ENCODE assay signal across 7 cellular contexts in genomic region chr4:51842167-51842553, GRCh38. TPM values are rescaled to one million over a fixed set of nuclear protein-coding genes. Genes with fewer than 3 reads are reported as not detected.
A peak's percentile ranks its signal among the peaks of the same experiment; 100 is the strongest.
DNase-seq lines count a peak whose midpoint lies in the region; ATAC-seq and TF ChIP-seq lines count a peak whose summit lies in the region.

No MANE protein-coding gene starts in this region.

- H3K4me1 Mint-ChIP-seq in endodermal cell (peaks cover 11% of the 10 kb centered on the region), natural killer cell (peaks cover 22 to 34% of the 10 kb centered on the region in 2 donors)

- H3F3A ChIP-seq in GM23248 (ENCODE audit: insufficient read depth): no peaks in the 10 kb centered on the region

- POLR2A ChIA-PET in Panc1 (lab: Charles Lee): no interaction called here

- no TSS peak for BruUV-seq in Panc1 (replicated peaks; lab: Mats Ljungman, UMichigan)

- H4K20me1 ChIP-seq in GM23248 (ENCODE audit: insufficient read depth): no peaks in the 10 kb centered on the region

- H3K4me1 ChIP-seq in GM23248 (ENCODE audit: insufficient read depth) (peaks cover 16% of the 10 kb centered on the region), Panc1 (ENCODE audit: control insufficient read depth, insufficient read depth, low read length) (peaks cover 5% of the 10 kb centered on the region; the same call in 1 of the 2 replicates), endodermal cell (ENCODE audit: control insufficient read depth, insufficient read depth, low read length) (no peaks in the 10 kb centered on the region)

- H2AFZ ChIP-seq in GM23248: peak overlapping the region; percentile 98

- H3K36me3 Mint-ChIP-seq in endodermal cell (ENCODE audit: low read depth): no peaks in the 10 kb centered on the region
- no peaks in the 10 kb centered on the region for H3K36me3 Mint-ChIP-seq in natural killer cell

- no peaks in the 10 kb centered on the region for H3K9me2 ChIP-seq in GM23248 (ENCODE audit: insufficient read depth)

- ATAC-seq in Panc1 (no peak), natural killer cell (no peak), HG02885 (IDR thresholded peaks at IDR 0.05; ENCODE audit: poor library complexity, unreplicated experiment) (no peak)

- in situ Hi-C loops in GM23248 (cut with MboI): no loop called here
- in situ Hi-C loops in Panc1 (cut with HindIII; ENCODE audit: low pct_unique_long_range_greater_than_20kb, low sequenced_read_pairs): no loop called here

- peak overlapping the region; percentile 88 for H3K4me2 ChIP-seq in GM23248 (ENCODE audit: unreplicated experiment)

- intact Hi-C loops in Panc1 (cut with micrococcal nuclease; ENCODE audit: unreplicated experiment) (no loop called here), natural killer cell (cut with micrococcal nuclease) (loop anchor here (2.0 kb wide), 1 partner anchor 871 kb away; no protein-coding TSS in a partner anchor)

- no peak for TF ChIP-seq CTCF in Panc1 (IDR thresholded peaks at IDR 0.05)
- TF ChIP-seq CTCF in endodermal cell (conservative IDR thresholded peaks at IDR 0.05): no peak
- no peak for TF ChIP-seq CTCF in natural killer cell (IDR thresholded peaks at IDR 0.05)

- CTCF ChIA-PET in Panc1 (lab: Charles Lee): interaction anchor here (0.6 kb wide), 1 partner anchor 28 kb away, joined by 3 read pairs; no protein-coding TSS in a partner anchor

- H3K36me3 ChIP-seq in GM23248 (ENCODE audit: low read depth): no peaks in the 10 kb centered on the region
- no peaks in the 10 kb centered on the region; the same call in none of the 2 replicates for H3K36me3 ChIP-seq in Panc1 (ENCODE audit: control insufficient read depth, insufficient read depth, low read length)
- peaks cover 6% of the 10 kb centered on the region for H3K36me3 ChIP-seq in endodermal cell (ENCODE audit: control insufficient read depth, insufficient read depth, low read length)

- H3K27me3 ChIP-seq in GM23248 (replicated peaks; ENCODE audit: insufficient read depth) (no peaks in the 10 kb centered on the region), Panc1 (ENCODE audit: control insufficient read depth, insufficient read depth, low read length) (no peaks in the 10 kb centered on the region), endodermal cell (ENCODE audit: control insufficient read depth, insufficient read depth, low read length, poor library complexity, severe bottlenecking) (peaks cover 26% of the 10 kb centered on the region)

- no peaks in the 10 kb centered on the region for H3K9me3 ChIP-seq in GM23248 (ENCODE audit: low read depth)
- no peaks in the 10 kb centered on the region for H3K9me3 ChIP-seq in Panc1 (ENCODE audit: control insufficient read depth, insufficient read depth, low read depth, low read length)
- H3K9me3 ChIP-seq in endodermal cell (ENCODE audit: control insufficient read depth, low read length): no peaks in the 10 kb centered on the region

- peak; percentile 57 for DNase-seq in GM23248
- DNase-seq in Panc1 (ENCODE audit: low read depth, low spot score): no peak
- DNase-seq in endodermal cell: no peak
- no peak for DNase-seq in natural killer cell
- DNase-seq in COLO668 (lab: John Stamatoyannopoulos, UW; ENCODE audit: unreplicated experiment): no peak
- DNase-seq in middle frontal gyrus (ENCODE audit: extremely low spot score, low spot score): no peak

- WGBS in GM23248 (ENCODE audit: low coverage in 1 of 2, low lambda C conversion rate in 2 of 2, missing lambda C conversion rate in 2 of 2), 2 experiments: 3% methylated on average over 20 of the region's 20 CpGs
- WGBS in endodermal cell (ENCODE audit: insufficient coverage in 1 of 2, insufficient read length in 1 of 2), 2 experiments: 2 to 4% methylated on average over 9 to 20 of the region's 20 CpGs

- H3K27ac Mint-ChIP-seq in endodermal cell (no peak overlapping the region), natural killer cell (peak overlapping the region; percentile 92 to 93)

- peaks cover 33% of the 10 kb centered on the region for H3K79me2 ChIP-seq in GM23248 (ENCODE audit: insufficient read depth)

- H3K27me3 Mint-ChIP-seq in endodermal cell (ENCODE audit: insufficient read depth): peaks cover 40% of the 10 kb centered on the region
- peaks cover 0 to 3% of the 10 kb centered on the region in 2 donors for H3K27me3 Mint-ChIP-seq in natural killer cell (ENCODE audit: low read depth in 2 of 2)

- peak overlapping the region; percentile 78 for H3K9ac ChIP-seq in GM23248
- H3K9ac ChIP-seq in endodermal cell (ENCODE audit: extremely low read depth, low read length, poor library complexity, severe bottlenecking): peak overlapping the region; percentile 27

- H3K27ac ChIP-seq in GM23248 (peak overlapping the region; percentile 53), Panc1 (ENCODE audit: low read length) (peak overlapping the region; percentile 87), endodermal cell (ENCODE audit: low read depth, low read length) (peak overlapping the region; percentile 86)

- H3K9me3 Mint-ChIP-seq in endodermal cell (no peaks in the 10 kb centered on the region), natural killer cell (no peaks in the 10 kb centered on the region)

- H3K4me3 Mint-ChIP-seq in endodermal cell (peak overlapping the region; percentile 77), natural killer cell (peak overlapping the region; percentile 100)

- H3K4me3 ChIP-seq in GM23248: peak overlapping the region; percentile 85
- peak overlapping the region; percentile 76 to 79 for H3K4me3 ChIP-seq in Panc1 (ENCODE audit: low read depth in 2 of 2, low read length in 2 of 2)
- H3K4me3 ChIP-seq in endodermal cell (ENCODE audit: low read length): peak overlapping the region; percentile 97

RNA-seq across cellular contexts. Expression of gene DCUN1D4, which starts 0.8 kb away (rescaled TPM):
- 33.2 and 47.9 TPM in 2 replicates for total RNA-seq in GM23248 (2014; rRNA removed; shearing (Covaris generic))
- 46.8 TPM in 2 replicates for polyA plus RNA-seq in GM23248 (2016; fragmentation: Nextera tagmentation; extraction: Ambion mirVana)
- total RNA-seq in Panc1 (2021; ENCODE audit: unreplicated experiment): 64.6 TPM
- polyA plus RNA-seq in Panc1 (2012; ENCODE audit: insufficient read length): 34.1 TPM
- 10 to 100 TPM; 42.0 to 51.5 TPM for total RNA-seq in endodermal cell
- polyA plus RNA-seq in endodermal cell (2013, experiment 1 of 2): 32.6 TPM
- 40.9 TPM for polyA plus RNA-seq in endodermal cell (2013, experiment 2 of 2)
- total RNA-seq in natural killer cell: 10 to 100 TPM; 26.9 to 35.9 (median 35.1) TPM
